1 cellular context compared by ENCODE assay signal in the genomic region with DNA sequence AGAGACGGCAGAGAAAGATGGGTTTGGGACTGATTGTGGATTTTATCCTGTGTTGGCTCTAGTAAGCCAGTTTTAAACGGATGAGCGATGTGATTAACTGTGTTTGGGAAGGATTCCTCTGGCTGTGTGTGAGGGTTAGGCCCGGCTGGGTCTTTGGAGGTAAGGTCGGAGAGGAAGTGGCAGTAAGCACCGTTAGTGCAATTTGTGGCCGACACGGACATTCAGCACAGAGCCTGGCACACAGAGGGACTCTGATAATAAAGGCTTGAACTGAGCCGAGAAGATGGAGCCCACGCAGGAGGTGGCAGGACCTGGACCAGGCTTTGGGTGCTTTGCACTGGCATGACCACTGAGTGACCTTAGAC.
TF ChIP-seq lines count a peak whose summit lies in the region.

No MANE protein-coding gene starts in this region.

TF ChIP-seq in SK-N-SH, 30 proteins besides CTCF, POLR2A, EP300 and RAD21 (continued from another document):
- TF ChIP-seq, protein P1, sequence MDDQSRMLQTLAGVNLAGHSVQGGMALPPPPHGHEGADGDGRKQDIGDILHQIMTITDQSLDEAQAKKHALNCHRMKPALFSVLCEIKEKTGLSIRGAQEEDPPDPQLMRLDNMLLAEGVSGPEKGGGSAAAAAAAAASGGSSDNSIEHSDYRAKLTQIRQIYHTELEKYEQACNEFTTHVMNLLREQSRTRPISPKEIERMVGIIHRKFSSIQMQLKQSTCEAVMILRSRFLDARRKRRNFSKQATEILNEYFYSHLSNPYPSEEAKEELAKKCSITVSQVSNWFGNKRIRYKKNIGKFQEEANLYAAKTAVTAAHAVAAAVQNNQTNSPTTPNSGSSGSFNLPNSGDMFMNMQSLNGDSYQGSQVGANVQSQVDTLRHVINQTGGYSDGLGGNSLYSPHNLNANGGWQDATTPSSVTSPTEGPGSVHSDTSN (IDR thresholded peaks at IDR 0.05): no peak
- no peak for TF ChIP-seq GABPA (IDR thresholded peaks at IDR 0.05; ENCODE audit: low read depth)
- no peak for TF ChIP-seq JUND (IDR thresholded peaks at IDR 0.05)
- TF ChIP-seq SIN3A (IDR thresholded peaks at IDR 0.05; ENCODE audit: borderline replicate concordance, low read depth, low read length): no peak
- TF ChIP-seq YY1 (IDR thresholded peaks at IDR 0.05; ENCODE audit: low read depth): no peak
- TF ChIP-seq GATA2 (CRISPR knock-in tag; IDR thresholded peaks at IDR 0.05): no peak
- no peak for TF ChIP-seq TAF1 (IDR thresholded peaks at IDR 0.05; ENCODE audit: borderline replicate concordance, low read depth, low read length)
- TF ChIP-seq, protein P2, sequence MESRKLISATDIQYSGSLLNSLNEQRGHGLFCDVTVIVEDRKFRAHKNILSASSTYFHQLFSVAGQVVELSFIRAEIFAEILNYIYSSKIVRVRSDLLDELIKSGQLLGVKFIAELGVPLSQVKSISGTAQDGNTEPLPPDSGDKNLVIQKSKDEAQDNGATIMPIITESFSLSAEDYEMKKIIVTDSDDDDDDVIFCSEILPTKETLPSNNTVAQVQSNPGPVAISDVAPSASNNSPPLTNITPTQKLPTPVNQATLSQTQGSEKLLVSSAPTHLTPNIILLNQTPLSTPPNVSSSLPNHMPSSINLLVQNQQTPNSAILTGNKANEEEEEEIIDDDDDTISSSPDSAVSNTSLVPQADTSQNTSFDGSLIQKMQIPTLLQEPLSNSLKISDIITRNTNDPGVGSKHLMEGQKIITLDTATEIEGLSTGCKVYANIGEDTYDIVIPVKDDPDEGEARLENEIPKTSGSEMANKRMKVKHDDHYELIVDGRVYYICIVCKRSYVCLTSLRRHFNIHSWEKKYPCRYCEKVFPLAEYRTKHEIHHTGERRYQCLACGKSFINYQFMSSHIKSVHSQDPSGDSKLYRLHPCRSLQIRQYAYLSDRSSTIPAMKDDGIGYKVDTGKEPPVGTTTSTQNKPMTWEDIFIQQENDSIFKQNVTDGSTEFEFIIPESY (IDR thresholded peaks at IDR 0.05; ENCODE audit: borderline replicate concordance, low read depth): no peak
- TF ChIP-seq, protein P3, sequence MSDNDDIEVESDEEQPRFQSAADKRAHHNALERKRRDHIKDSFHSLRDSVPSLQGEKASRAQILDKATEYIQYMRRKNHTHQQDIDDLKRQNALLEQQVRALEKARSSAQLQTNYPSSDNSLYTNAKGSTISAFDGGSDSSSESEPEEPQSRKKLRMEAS (IDR thresholded peaks at IDR 0.05; ENCODE audit: low read depth): no peak
- TF ChIP-seq, protein P4, sequence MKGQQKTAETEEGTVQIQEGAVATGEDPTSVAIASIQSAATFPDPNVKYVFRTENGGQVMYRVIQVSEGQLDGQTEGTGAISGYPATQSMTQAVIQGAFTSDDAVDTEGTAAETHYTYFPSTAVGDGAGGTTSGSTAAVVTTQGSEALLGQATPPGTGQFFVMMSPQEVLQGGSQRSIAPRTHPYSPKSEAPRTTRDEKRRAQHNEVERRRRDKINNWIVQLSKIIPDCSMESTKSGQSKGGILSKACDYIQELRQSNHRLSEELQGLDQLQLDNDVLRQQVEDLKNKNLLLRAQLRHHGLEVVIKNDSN (IDR thresholded peaks at IDR 0.05; ENCODE audit: borderline replicate concordance, low read depth): no peak
- TF ChIP-seq TCF12 (IDR thresholded peaks at IDR 0.05): no peak
- no peak for TF ChIP-seq RXRA (IDR thresholded peaks at IDR 0.05; ENCODE audit: borderline replicate concordance, low read depth)
- TF ChIP-seq RFX5 (IDR thresholded peaks at IDR 0.05; ENCODE audit: low read length): no peak
- TF ChIP-seq FOSL2 (IDR thresholded peaks at IDR 0.05; ENCODE audit: borderline replicate concordance, low read depth): no peak
- TF ChIP-seq, protein P5, sequence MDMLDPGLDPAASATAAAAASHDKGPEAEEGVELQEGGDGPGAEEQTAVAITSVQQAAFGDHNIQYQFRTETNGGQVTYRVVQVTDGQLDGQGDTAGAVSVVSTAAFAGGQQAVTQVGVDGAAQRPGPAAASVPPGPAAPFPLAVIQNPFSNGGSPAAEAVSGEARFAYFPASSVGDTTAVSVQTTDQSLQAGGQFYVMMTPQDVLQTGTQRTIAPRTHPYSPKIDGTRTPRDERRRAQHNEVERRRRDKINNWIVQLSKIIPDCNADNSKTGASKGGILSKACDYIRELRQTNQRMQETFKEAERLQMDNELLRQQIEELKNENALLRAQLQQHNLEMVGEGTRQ (IDR thresholded peaks at IDR 0.05; ENCODE audit: borderline replicate concordance, low read depth, low read length): no peak
